9 cellular contexts compared by ENCODE assay signal in the genomic region with DNA sequence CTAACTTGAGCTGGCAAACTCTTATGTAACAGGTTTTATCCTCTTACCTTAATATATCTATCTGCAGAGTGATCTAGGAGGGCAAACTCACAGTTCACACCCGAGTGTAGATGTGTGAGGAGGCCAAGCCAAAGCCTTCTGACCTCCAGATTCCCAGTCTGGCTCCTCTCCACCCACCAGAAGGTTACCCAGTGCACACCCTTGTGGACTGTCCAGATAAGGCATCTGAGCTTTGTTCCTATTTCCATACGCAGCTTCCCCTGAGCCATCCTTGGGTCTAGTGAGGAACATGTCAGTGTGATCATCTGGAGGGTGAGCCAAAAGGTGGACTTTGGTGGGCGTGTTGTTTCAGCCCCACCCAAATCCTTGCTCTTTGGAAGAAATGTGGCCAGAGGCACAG.
DNase-seq lines count a peak whose midpoint lies in the region; ATAC-seq, FAIRE-seq and TF ChIP-seq lines count a peak whose summit lies in the region.
"Had no signal": no experiment of that assay in that cellular context is flagged by ENCODE, and none has a peak within 500 bp of the region (broad histone marks: within the 10 kb centered on the region; RNA-seq: fewer than 3 reads in every experiment).

No MANE protein-coding gene starts in this region.

- peak; percentile 11 for DNase-seq in NCI-H1092 treated with DMSO at 0.1 percent for 48 hours (lab: John Stamatoyannopoulos, UW)
- DNase-seq in NCI-H1092 (lab: John Stamatoyannopoulos, UW), result no peak
- DNase-seq in PC-9, result no peak
- peak; percentile 7 for DNase-seq in fibroblast of peridontal ligament (ENCODE audit: extremely low read depth)
- peak; percentile 60 for DNase-seq in sciatic nerve (ENCODE audit: low spot score)
- no peak for DNase-seq in frontal cortex (ENCODE audit: low spot score in 2 of 2)
- DNase-seq in DMS153 (lab: John Stamatoyannopoulos, UW), result no peak
- no peak for DNase-seq in coronary artery (ENCODE audit: low spot score)
- DNase-seq: NCI-H1930 had no signal

- no peaks in the 10 kb centered on the region for H3K36me3 ChIP-seq in PC-9 (ENCODE audit: low read depth)

- CTCF ChIA-PET in PC-9 (lab: Charles Lee), result no interaction called here

- H3K27ac ChIP-seq in PC-9 (no peak overlapping the region), coronary artery (no peak overlapping the region)

- no peaks in the 10 kb centered on the region for H3K9me3 ChIP-seq in PC-9 (ENCODE audit: insufficient read depth, low read depth)

- no peak for FAIRE-seq in frontal cortex (lab: Jason Lieb, UNC)

- no peaks in the 10 kb centered on the region for H3K27me3 ChIP-seq in PC-9 (ENCODE audit: insufficient read depth, low read depth)

- POLR2A ChIA-PET in PC-9 (lab: Charles Lee; ENCODE audit: unreplicated experiment), result no interaction called here

- ATAC-seq in sciatic nerve, result peak; percentile 89

- peak; percentile 38; the same call in 1 of the 2 replicates for TF ChIP-seq CTCF in PC-9 (conservative IDR thresholded peaks at IDR 0.05)
- no peak for TF ChIP-seq CTCF in coronary artery (IDR thresholded peaks at IDR 0.05)

- H3K4me1 ChIP-seq in PC-9 (replicated peaks; ENCODE audit: insufficient read depth), result no peaks in the 10 kb centered on the region

- H3K79me2 ChIP-seq in PC-9 (ENCODE audit: low read depth), result no peaks in the 10 kb centered on the region

- H3F3A ChIP-seq in PC-9 (ENCODE audit: insufficient read depth, low read depth), result no peaks in the 10 kb centered on the region

- intact Hi-C loops in PC-9 (cut with micrococcal nuclease; ENCODE audit: unreplicated experiment) (no loop called here), sciatic nerve (cut with DNase I) (no loop called here)

- no peak overlapping the region for H3K4me2 ChIP-seq in PC-9

- H2AFZ ChIP-seq in PC-9, result no peak overlapping the region

- H3K4me3 ChIP-seq in PC-9, result no peak overlapping the region
- no peak overlapping the region for H3K4me3 ChIP-seq in coronary artery

- no peaks in the 10 kb centered on the region for H4K20me1 ChIP-seq in PC-9 (ENCODE audit: insufficient read depth)

- H3K9me2 ChIP-seq in PC-9 (ENCODE audit: insufficient read depth), result no peaks in the 10 kb centered on the region

- no TSS peak for BruUV-seq in PC-9 (replicated peaks; lab: Mats Ljungman, UMichigan)

Comparison
In these comparisons a context has a peak if more than half of its experiments do, and no peak if none do; other contexts are left out.
1. DNase-seq: peak in NCI-H1092 treated with DMSO at 0.1 percent for 48 hours (single experiment), fibroblast of peridontal ligament (single experiment) and sciatic nerve (single experiment); none in NCI-H1092 (single experiment), PC-9 (0 of 2), frontal cortex (0 of 2), DMS153 (single experiment) and coronary artery (single experiment).